Comparison of ENCODE assay signal across 19 cellular contexts in genomic region chr18:58922995-58923394, GRCh38. TPM values are rescaled to one million over a fixed set of nuclear protein-coding genes. Genes with fewer than 3 reads are reported as not detected.
DNase-seq lines count a peak whose midpoint lies in the region; ATAC-seq and TF ChIP-seq lines count a peak whose summit lies in the region.
"Had no signal": no experiment of that assay in that cellular context is flagged by ENCODE, and none has a peak within 500 bp of the region (broad histone marks: within the 10 kb centered on the region; RNA-seq: fewer than 3 reads in every experiment).

No MANE protein-coding gene starts in this region.

- no peaks in the 10 kb centered on the region for H3K27me3 ChIP-seq in H9 (ENCODE audit: insufficient read depth, low read length)

- no peak overlapping the region for H4K5ac ChIP-seq in H9 (ENCODE audit: insufficient read length, low read depth, low read length)

- no peak overlapping the region for H3K4me3 Mint-ChIP-seq in H9
- no peak overlapping the region for H3K4me3 Mint-ChIP-seq in memory B cell

- no peak overlapping the region for H3K4me2 ChIP-seq in H9 (ENCODE audit: insufficient read depth, insufficient read length, low read length)

- H3K36me3 Mint-ChIP-seq in H9 (ENCODE audit: insufficient read depth in 1 of 3, low read depth in 3 of 3) (peaks cover 57 to 78% (median 74%) of the 10 kb centered on the region in 3 experiments), memory B cell (peaks cover 55% of the 10 kb centered on the region)

- H3K4me1 Mint-ChIP-seq in H9 (peaks cover 68 to 76% of the 10 kb centered on the region in 2 experiments), memory B cell (peaks cover 17% of the 10 kb centered on the region)

- peaks cover 15% of the 10 kb centered on the region for H3K79me1 ChIP-seq in H9 (ENCODE audit: insufficient read depth, low read depth, low read length, poor library complexity, severe bottlenecking)

- H3K23ac ChIP-seq in H9 (ENCODE audit: insufficient read length, low read depth, low read length) = no peak overlapping the region

- no peak overlapping the region for H4K8ac ChIP-seq in H9 (replicated peaks; ENCODE audit: insufficient read length, low read depth, low read length)

- no peak overlapping the region for H3K9ac ChIP-seq in H9 (ENCODE audit: extremely low read depth, insufficient read length, low read length)
- H3K9ac ChIP-seq: GM23248 had no signal

- ATAC-seq in memory B cell (ENCODE audit: low read depth) = no peak
- no peak for ATAC-seq in GM21723 (IDR thresholded peaks at IDR 0.05; ENCODE audit: unreplicated experiment)
- ATAC-seq: HCT116 had no signal

- H3K9me3 ChIP-seq in H9 (ENCODE audit: control insufficient read depth, low read depth, low read length) = no peaks in the 10 kb centered on the region

- WGBS in H9 (ENCODE audit: extremely low coverage, insufficient read length, low lambda C conversion rate) = no CpG with 5 or more reads among the region's 10 CpGs

- no peak overlapping the region for H4K91ac ChIP-seq in H9 (ENCODE audit: insufficient read length, low read depth, low read length)

- H3K9me3 Mint-ChIP-seq in H9 = peaks cover 4 to 6% of the 10 kb centered on the region in 2 experiments; a peak in 1 of 5 replicates
- H3K9me3 Mint-ChIP-seq in memory B cell = peaks cover 4% of the 10 kb centered on the region

- H3K27ac Mint-ChIP-seq in H9 (peak overlapping the region in 2 of 3 experiments; percentile 33 to 77; a peak in 3 of 7 replicates), memory B cell (peak overlapping the region; percentile 18)

- DNase-seq in H9 (no peak), cerebellar cortex (ENCODE audit: low spot score) (peak; percentile 66), memory B cell (ENCODE audit: low spot score in 2 of 2) (no peak), erythroblast (lab: John Stamatoyannopoulos, UW) (no peak), hypothalamus (lab: John Stamatoyannopoulos, UW) (no peak)
- DNase-seq in activated CD4-positive, alpha-beta T cell treated with anti-CD3 and anti-CD28 coated beads for 4 hours = no peak
- DNase-seq: CD4-positive, CD25-positive, alpha-beta regulatory T cell; GM23248; KBM-7; NCI-H1092; NCI-H1436; NCI-H2029 treated with DMSO at 0.1 percent for 48 hours; NCI-H345; NCI-H524; NCI-H774; OCI-M1 had no signal

- H3K4ac ChIP-seq in H9 (ENCODE audit: low read depth, low read length) = no peak overlapping the region

- H2BK5ac ChIP-seq in H9 (ENCODE audit: insufficient read length, low read length) = no peak overlapping the region

- peaks cover 72% of the 10 kb centered on the region for H3K79me2 ChIP-seq in H9 (ENCODE audit: insufficient read depth, low read length)

- H4K20me1 ChIP-seq in H9 (ENCODE audit: control insufficient read depth, insufficient read depth, insufficient read length) = no peaks in the 10 kb centered on the region

- no peak for TF ChIP-seq CTCF in H9 (conservative IDR thresholded peaks at IDR 0.05)

- no peak overlapping the region for H2AK5ac ChIP-seq in H9 (ENCODE audit: insufficient read length, low read length)

- H3T11ph ChIP-seq in H9 (ENCODE audit: low read length) = no peak overlapping the region

- H3K27me3 Mint-ChIP-seq in H9 (ENCODE audit: low read depth) (no peaks in the 10 kb centered on the region), memory B cell (no peaks in the 10 kb centered on the region)

- no peak overlapping the region for H3K18ac ChIP-seq in H9 (ENCODE audit: insufficient read length, low read depth, low read length)

- H2BK15ac ChIP-seq in H9 (ENCODE audit: low read depth, low read length) = no peak overlapping the region

- no peak for TF ChIP-seq POLR2A in erythroblast (IDR thresholded peaks at IDR 0.05; ENCODE audit: low read length)

- H3K23me2 ChIP-seq in H9 (ENCODE audit: insufficient read length, low read depth, low read length, poor library complexity, severe bottlenecking) = no peaks in the 10 kb centered on the region

- no peak overlapping the region for H2BK120ac ChIP-seq in H9 (ENCODE audit: low read depth, low read length, poor library complexity, severe bottlenecking)

- H3K27ac ChIP-seq in H9 (ENCODE audit: insufficient read length, low read depth, low read length) (no peak overlapping the region), temporal lobe (ENCODE audit: low read depth, low read length) (peak overlapping the region; percentile 14)
- H3K27ac ChIP-seq: GM23248 had no signal

- H2AFZ ChIP-seq in H9 (ENCODE audit: low read length) = no peak overlapping the region
- H2AFZ ChIP-seq: GM23248 had no signal

- no peak overlapping the region for H2BK20ac ChIP-seq in H9 (ENCODE audit: low read depth, low read length, poor library complexity, severe bottlenecking)

- H3K14ac ChIP-seq in H9 (ENCODE audit: insufficient read depth, low read length) = no peak overlapping the region; the same call in 1 of the 2 replicates

- peaks cover under 1% of the 10 kb centered on the region; the same call in 1 of the 2 replicates for H3K4me1 ChIP-seq in H9 (ENCODE audit: insufficient read depth, low read length)

- H3K56ac ChIP-seq in H9 (ENCODE audit: insufficient read length, low read depth, low read length) = no peak overlapping the region

- H2BK12ac ChIP-seq in H9 (ENCODE audit: insufficient read length, low read depth, low read length) = no peak overlapping the region

RNA-seq across cellular contexts. Expression of gene ZNF532, which starts 58.3 kb away (rescaled TPM):
- total RNA-seq in H9 (2021) (254 and 258 TPM in 2 replicates), temporal lobe (184 TPM)
